ENCODE assay signal across 20 cellular contexts in genomic region chr11:47592970-47593369, GRCh38. TPM values are rescaled to one million over a fixed set of nuclear protein-coding genes. Genes with fewer than 3 reads are reported as not detected.
"Had no signal": no experiment of that assay in that cellular context is flagged by ENCODE, and none has a peak within 500 bp of the region (broad histone marks: within the 10 kb centered on the region; RNA-seq: fewer than 3 reads in every experiment).

No MANE protein-coding gene starts in this region.

- H3K27ac ChIP-seq: coronary artery, hepatocyte, pancreas, uterus had no signal

- H3K27ac Mint-ChIP-seq: activated CD4-positive, alpha-beta memory T cell treated with anti-CD3 and anti-CD28 coated beads for 36 hours; immature natural killer cell; naive thymus-derived CD8-positive, alpha-beta T cell; T-helper 2 cell treated with Interferon-gamma antibody and Interleukin-4, amounts not matched to agents 5 μg/mL and 100 μg/mL, for 36 hours had no signal

- H3K27me3 ChIP-seq: pancreas, uterus had no signal

- H3K9me3 Mint-ChIP-seq: activated CD4-positive, alpha-beta memory T cell treated with anti-CD3 and anti-CD28 coated beads for 36 hours; activated T-cell treated with anti-CD3 and anti-CD28 coated beads, Interleukin-2, amount 50 U/mL, for 4 hours; immature natural killer cell; naive thymus-derived CD8-positive, alpha-beta T cell; T-helper 2 cell treated with Interferon-gamma antibody and Interleukin-4, amounts not matched to agents 5 μg/mL and 100 μg/mL, for 36 hours had no signal

- DNase-seq: activated CD4-positive, alpha-beta memory T cell treated with anti-CD3 and anti-CD28 coated beads for 36 hours; activated CD4-positive, CD25-positive, alpha-beta regulatory T cell treated with anti-CD3 and anti-CD28 coated beads, Interleukin-2, amount 50 U/mL, for 72 hours; activated gamma-delta T cell treated with Interleukin-2 at 50 U/mL for 16 hours; activated T-cell treated with anti-CD3 and anti-CD28 coated beads, Interleukin-2, amount 50 U/mL, for 4 hours; central memory CD4-positive, alpha-beta T cell; effector memory CD4-positive, alpha-beta T cell; immature natural killer cell; left cardiac atrium; naive thymus-derived CD8-positive, alpha-beta T cell; pancreas; stimulated activated CD4-positive, alpha-beta T cell treated with anti-CD3 and anti-CD28 coated beads, Interleukin-15, amount 100 ng/mL, for 24 hours; stimulated activated CD4-positive, alpha-beta T cell treated with anti-CD3 and anti-CD28 coated beads, Interleukin-4, amount 100 ng/mL, for 24 hours; uterus had no signal

- H3K4me3 Mint-ChIP-seq: activated CD4-positive, alpha-beta memory T cell treated with anti-CD3 and anti-CD28 coated beads for 36 hours; activated T-cell treated with anti-CD3 and anti-CD28 coated beads, Interleukin-2, amount 50 U/mL, for 4 hours; immature natural killer cell; T-helper 2 cell treated with Interferon-gamma antibody and Interleukin-4, amounts not matched to agents 5 μg/mL and 100 μg/mL, for 36 hours had no signal

- H3K36me3 ChIP-seq: pancreas, uterus had no signal

- ATAC-seq: activated T-cell treated with anti-CD3 and anti-CD28 coated beads, Interleukin-2, amount 50 U/mL, for 4 hours; left cardiac atrium; naive thymus-derived CD8-positive, alpha-beta T cell had no signal

- H3K4me3 ChIP-seq: hepatocyte, lung, pancreas, uterus had no signal

- H3K4me1 ChIP-seq: pancreas had no signal

- H3K9me3 ChIP-seq: pancreas, uterus had no signal

- H3K36me3 Mint-ChIP-seq: activated CD4-positive, alpha-beta memory T cell treated with anti-CD3 and anti-CD28 coated beads for 36 hours; immature natural killer cell had no signal

RNA-seq across cellular contexts. Expression of gene C1QTNF4, which starts 1.2 kb away (rescaled TPM):
- total RNA-seq: activated CD4-positive, alpha-beta memory T cell treated with anti-CD3 and anti-CD28 coated beads for 36 hours; renal cortical epithelial cell had no signal

RNA-seq across cellular contexts. Expression of gene FAM180B, which starts 6.5 kb away (rescaled TPM):
- total RNA-seq: activated CD4-positive, alpha-beta memory T cell treated with anti-CD3 and anti-CD28 coated beads for 36 hours; epithelial cell of proximal tubule; mononuclear cell; renal cortical epithelial cell had no signal
- polyA plus RNA-seq: hepatocyte; immature natural killer cell; naive thymus-derived CD8-positive, alpha-beta T cell; pancreas had no signal
